14 cellular contexts compared by ENCODE assay signal in the genomic region with DNA sequence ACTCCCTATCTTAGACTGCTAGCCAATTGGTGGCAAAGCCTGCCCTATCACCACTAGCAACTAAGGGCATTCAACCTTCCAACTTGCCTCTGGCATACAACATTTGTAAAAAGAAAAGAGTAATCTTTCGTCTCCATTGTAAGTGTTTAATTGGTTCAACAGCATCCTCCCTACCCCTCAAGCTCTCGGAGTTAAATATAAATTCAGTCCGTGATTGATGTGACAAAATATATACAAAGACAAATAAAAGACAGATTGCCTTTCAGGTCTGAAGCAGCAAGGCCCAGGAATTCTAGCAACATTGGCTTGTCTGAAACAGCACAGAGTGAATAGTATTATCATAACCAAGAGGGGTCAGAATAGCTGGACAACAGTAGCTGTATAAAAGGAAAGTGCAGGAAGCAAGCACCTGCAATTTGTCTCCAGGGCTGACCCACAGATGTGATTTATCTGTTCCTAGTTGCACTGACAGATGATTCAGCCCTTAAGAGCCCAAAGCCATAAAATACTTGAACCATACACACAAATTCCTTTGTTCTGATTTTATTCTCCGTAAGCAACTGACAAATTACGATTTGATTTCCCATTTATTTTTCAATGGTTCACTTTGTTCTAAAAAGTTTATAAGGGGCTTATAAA. TPM values are rescaled to one million over a fixed set of nuclear protein-coding genes. Genes with fewer than 3 reads are reported as not detected.
DNase-seq lines count a peak whose midpoint lies in the region; ATAC-seq, FAIRE-seq and TF ChIP-seq lines count a peak whose summit lies in the region.
"Had no signal": no experiment of that assay in that cellular context is flagged by ENCODE, and none has a peak within 500 bp of the region (broad histone marks: within the 10 kb centered on the region; RNA-seq: fewer than 3 reads in every experiment).

No MANE protein-coding gene starts in this region.

- H3K4me1 ChIP-seq in SK-N-SH (ENCODE audit: control insufficient read depth in 1 of 2, insufficient read depth in 2 of 2, low read depth in 1 of 2, low read length in 1 of 2) (peaks cover 21 to 29% of the 10 kb centered on the region in 2 experiments; a peak in 3 of 4 replicates), gastrocnemius medialis (peaks cover 16 to 23% of the 10 kb centered on the region in 2 donors)

- H3K27me3 ChIP-seq in SK-N-SH (ENCODE audit: insufficient read depth) (no peaks in the 10 kb centered on the region), gastrocnemius medialis (no peaks in the 10 kb centered on the region)
- H3K27me3 ChIP-seq: gastroesophageal sphincter, spleen had no signal

- H3K79me2 ChIP-seq in SK-N-SH (ENCODE audit: insufficient read depth), result no peaks in the 10 kb centered on the region

- H3K9me3 ChIP-seq in SK-N-SH, result no peaks in the 10 kb centered on the region
- no peaks in the 10 kb centered on the region for H3K9me3 ChIP-seq in gastrocnemius medialis
- H3K9me3 ChIP-seq: gastroesophageal sphincter, spleen had no signal

- no peaks in the 10 kb centered on the region for H3K36me3 ChIP-seq in SK-N-SH (replicated peaks in 1 of 2; ENCODE audit: control insufficient read depth in 1 of 2, insufficient read depth in 2 of 2, low read length in 1 of 2)
- no peaks in the 10 kb centered on the region for H3K36me3 ChIP-seq in gastrocnemius medialis
- H3K36me3 ChIP-seq: gastroesophageal sphincter, spleen had no signal

- DNase-seq in H54 (ENCODE audit: insufficient read length, low spot score), result peak; percentile 75
- DNase-seq in SK-N-SH, result peak; percentile 38
- DNase-seq in foreskin fibroblast, result peak; percentile 90 to 91
- no peak for DNase-seq in gastrocnemius medialis
- no peak for DNase-seq in stimulated activated CD4-positive, alpha-beta T cell treated with anti-CD3 and anti-CD28 coated beads, Interleukin-4, amount 100 ng/mL, for 24 hours
- no peak for DNase-seq in HUDEP-2 (lab: John Stamatoyannopoulos, UW; ENCODE audit: unreplicated experiment in 76 of 76)
- DNase-seq: anterior cingulate cortex, midbrain, NCI-H774, spleen had no signal

- TF ChIP-seq CTCF in SK-N-SH (IDR thresholded peaks at IDR 0.05) (no peak), foreskin fibroblast (IDR thresholded peaks at IDR 0.05; ENCODE audit: low read depth, low read length) (no peak), gastrocnemius medialis (IDR thresholded peaks at IDR 0.05 in 4 of 5, conservative IDR thresholded peaks at IDR 0.05 in 1 of 5) (no peak)

- peak; percentile 73 to 98 for TF ChIP-seq EP300 in SK-N-SH (IDR thresholded peaks at IDR 0.05; ENCODE audit: borderline replicate concordance in 1 of 2, low read depth in 1 of 2, low read length in 1 of 2)

- CTCF ChIA-PET in SK-N-SH (lab: Yijun Ruan, JAX), result interaction anchor here (0.5 to 3.2 kb wide), 8 partner anchors 11 to 811 kb away, joined by 3 to 15 read pairs (median 5); no protein-coding TSS in a partner anchor

- no peak; the same call in 1 of the 2 replicates for TF ChIP-seq RAD21 in SK-N-SH (IDR thresholded peaks at IDR 0.05; ENCODE audit: low read length)

- H3F3A ChIP-seq in SK-N-SH (replicated peaks; ENCODE audit: insufficient read depth), result peaks cover 14% of the 10 kb centered on the region

- peak; percentile 96 for FAIRE-seq in H54 (lab: Jason Lieb, UNC)

- H3K4me3 ChIP-seq in SK-N-SH (ENCODE audit: low read depth in 2 of 2, low read length in 1 of 2) (no peak overlapping the region), foreskin fibroblast (ENCODE audit: low read depth in 1 of 2, low read length in 2 of 2) (no peak overlapping the region), gastrocnemius medialis (no peak overlapping the region)
- H3K4me3 ChIP-seq: gastroesophageal sphincter, spleen had no signal

- H3K9ac ChIP-seq in SK-N-SH, result peak overlapping the region; percentile 10; the same call in 1 of the 2 replicates

- 16% methylated on average over 5 of the region's 5 CpGs for WGBS in SK-N-SH (ENCODE audit: low lambda C conversion rate)

- in situ Hi-C loops in gastrocnemius medialis (cut with MboI; ENCODE audit: low sequenced_read_pairs in 4 of 4), result loop anchor here in 2 of 4 donors (5.0 to 10.0 kb wide), 2 partner anchors 54 to 56 kb away; no protein-coding TSS in a partner anchor

- H3K27ac ChIP-seq in SK-N-SH (ENCODE audit: low read depth in 2 of 2, low read length in 1 of 2) (peak overlapping the region; percentile 77 to 86; a peak in 3 of 4 replicates), gastrocnemius medialis (peak overlapping the region in 3 of 4 donors; percentile 31 to 78 (median 54))
- H3K27ac ChIP-seq: spleen had no signal

- no peaks in the 10 kb centered on the region for H4K20me1 ChIP-seq in SK-N-SH (ENCODE audit: insufficient read depth)

- TF ChIP-seq POLR2A in H54 (IDR thresholded peaks at IDR 0.05; ENCODE audit: low read depth, low read length) (no peak), gastrocnemius medialis (IDR thresholded peaks at IDR 0.05) (no peak)

- no peaks in the 10 kb centered on the region for H3K9me2 ChIP-seq in SK-N-SH

- peak overlapping the region; percentile 44; the same call in 1 of the 2 replicates for H2AFZ ChIP-seq in SK-N-SH (ENCODE audit: low read depth)

- peak; percentile 73 to 78 for ATAC-seq in gastrocnemius medialis
- no peak for ATAC-seq in activated CD4-positive, CD25-positive, alpha-beta regulatory T cell treated with anti-CD3 and anti-CD28 coated beads, Interleukin-2, amount 50 U/mL, for 24 hours
- no peak for ATAC-seq in GM19397 (IDR thresholded peaks at IDR 0.05; ENCODE audit: unreplicated experiment)
- ATAC-seq: gastroesophageal sphincter had no signal

- H3K4me2 ChIP-seq in SK-N-SH, result peak overlapping the region; percentile 19

- intact Hi-C loops in gastrocnemius medialis (cut with DNase I; ENCODE audit: low total_unique reads), result no loop called here

- POLR2A ChIA-PET in SK-N-SH (lab: Yijun Ruan, JAX), result interaction anchor here (0.7 kb wide), 1 partner anchor 47 kb away, joined by 3 read pairs; no protein-coding TSS in a partner anchor

TF ChIP-seq in SK-N-SH, 30 proteins besides CTCF, POLR2A, EP300 and RAD21 (continues in another document):
- TF ChIP-seq YY1 (IDR thresholded peaks at IDR 0.05; ENCODE audit: low read depth) (no peak; the same call in 1 of the 2 replicates), TAF1 (IDR thresholded peaks at IDR 0.05; ENCODE audit: borderline replicate concordance, low read depth, low read length) (0 out of 2 replicates have a peak, but pooled peaks have one; percentile 44), FOXJ3 (CRISPR knock-in tag; IDR thresholded peaks at IDR 0.05) (no peak), JUND (IDR thresholded peaks at IDR 0.05) (peak; percentile 100), RFX5 (IDR thresholded peaks at IDR 0.05; ENCODE audit: low read length) (no peak), EZH2phosphoT487 (IDR thresholded peaks at IDR 0.05; ENCODE audit: borderline replicate concordance, low read depth) (no peak), FOXM1 (IDR thresholded peaks at IDR 0.05; ENCODE audit: low read depth) (peak; percentile 91), SMC3 (IDR thresholded peaks at IDR 0.05; ENCODE audit: low read depth, low read length) (no peak; the same call in 1 of the 2 replicates), CHD2 (IDR thresholded peaks at IDR 0.05; ENCODE audit: low read length, partially characterized antibody) (peak; percentile 20), RXRA (IDR thresholded peaks at IDR 0.05; ENCODE audit: borderline replicate concordance, low read depth) (peak; percentile 96), MEF2A (IDR thresholded peaks at IDR 0.05; ENCODE audit: borderline replicate concordance, low read depth) (peak; percentile 87), SIN3A (IDR thresholded peaks at IDR 0.05; ENCODE audit: borderline replicate concordance, low read depth, low read length) (0 out of 2 replicates have a peak, but pooled peaks have one; percentile 79), MXI1 (IDR thresholded peaks at IDR 0.05; ENCODE audit: low read depth, low read length) (no peak), FOSL2 (IDR thresholded peaks at IDR 0.05; ENCODE audit: borderline replicate concordance, low read depth) (peak; percentile 97), TCF12 (IDR thresholded peaks at IDR 0.05) (peak; percentile 99), GABPA (IDR thresholded peaks at IDR 0.05; ENCODE audit: low read depth) (no peak), GATA2 (CRISPR knock-in tag; IDR thresholded peaks at IDR 0.05) (no peak), ELF1 (IDR thresholded peaks at IDR 0.05) (peak; percentile 53; the same call in 1 of the 2 replicates), NRF1 (IDR thresholded peaks at IDR 0.05; ENCODE audit: low read depth, low read length) (no peak), POLR2AphosphoS5 (IDR thresholded peaks at IDR 0.05; ENCODE audit: low read depth, low read length) (peak; percentile 92), RCOR1 (IDR thresholded peaks at IDR 0.05; ENCODE audit: low read length) (0 out of 2 replicates have a peak, but pooled peaks have one; percentile 61)
- TF ChIP-seq, protein P1, sequence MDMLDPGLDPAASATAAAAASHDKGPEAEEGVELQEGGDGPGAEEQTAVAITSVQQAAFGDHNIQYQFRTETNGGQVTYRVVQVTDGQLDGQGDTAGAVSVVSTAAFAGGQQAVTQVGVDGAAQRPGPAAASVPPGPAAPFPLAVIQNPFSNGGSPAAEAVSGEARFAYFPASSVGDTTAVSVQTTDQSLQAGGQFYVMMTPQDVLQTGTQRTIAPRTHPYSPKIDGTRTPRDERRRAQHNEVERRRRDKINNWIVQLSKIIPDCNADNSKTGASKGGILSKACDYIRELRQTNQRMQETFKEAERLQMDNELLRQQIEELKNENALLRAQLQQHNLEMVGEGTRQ (IDR thresholded peaks at IDR 0.05; ENCODE audit: borderline replicate concordance, low read depth, low read length), result no peak
- TF ChIP-seq, protein P2, sequence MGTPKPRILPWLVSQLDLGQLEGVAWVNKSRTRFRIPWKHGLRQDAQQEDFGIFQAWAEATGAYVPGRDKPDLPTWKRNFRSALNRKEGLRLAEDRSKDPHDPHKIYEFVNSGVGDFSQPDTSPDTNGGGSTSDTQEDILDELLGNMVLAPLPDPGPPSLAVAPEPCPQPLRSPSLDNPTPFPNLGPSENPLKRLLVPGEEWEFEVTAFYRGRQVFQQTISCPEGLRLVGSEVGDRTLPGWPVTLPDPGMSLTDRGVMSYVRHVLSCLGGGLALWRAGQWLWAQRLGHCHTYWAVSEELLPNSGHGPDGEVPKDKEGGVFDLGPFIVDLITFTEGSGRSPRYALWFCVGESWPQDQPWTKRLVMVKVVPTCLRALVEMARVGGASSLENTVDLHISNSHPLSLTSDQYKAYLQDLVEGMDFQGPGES (IDR thresholded peaks at IDR 0.05; ENCODE audit: low read depth, low read length), result no peak
- TF ChIP-seq, protein P3, sequence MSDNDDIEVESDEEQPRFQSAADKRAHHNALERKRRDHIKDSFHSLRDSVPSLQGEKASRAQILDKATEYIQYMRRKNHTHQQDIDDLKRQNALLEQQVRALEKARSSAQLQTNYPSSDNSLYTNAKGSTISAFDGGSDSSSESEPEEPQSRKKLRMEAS (IDR thresholded peaks at IDR 0.05; ENCODE audit: low read depth), result peak; percentile 80; the same call in 1 of the 2 replicates

RNA-seq across cellular contexts. Expression of a gene that starts 47.7 kb away (rescaled TPM):
- 41.7 and 72.8 TPM in 2 replicates for polyA plus RNA-seq in SK-N-SH (2012; rRNA removed)
- 63.4 and 79.5 TPM in 2 replicates for polyA plus RNA-seq in SK-N-SH (2012; cell fraction: cytosol; rRNA removed)
- 48.7 and 81.7 TPM in 2 replicates for polyA plus RNA-seq in SK-N-SH (2012; cell fraction: nucleus; rRNA removed)
- 100 to 1,000 TPM in 2 of 4 donors, 10 to 100 TPM in 2; 18.6 to 168 (median 98.5) TPM for total RNA-seq in gastrocnemius medialis
- total RNA-seq: gastroesophageal sphincter; T-helper 1 cell treated with Interleukin-12 subunit alpha and Interleukin-12 subunit beta and Interleukin-4 antibody, amounts not matched to agents 30 ng/mL and 1 ng/mL, for 36 hours had no signal

Comparison
In these comparisons a context has a peak if more than half of its experiments do, and no peak if none do; other contexts are left out.
1. DNase-seq: peak in H54 (single experiment), SK-N-SH (single experiment) and foreskin fibroblast (2 of 2); none in gastrocnemius medialis (0 of 2), stimulated activated CD4-positive, alpha-beta T cell treated with anti-CD3 and anti-CD28 coated beads, Interleukin-4, amount 100 ng/mL, for 24 hours (single experiment) and HUDEP-2 (0 of 76).
2. ATAC-seq: peak in gastrocnemius medialis (2 of 2); none in activated CD4-positive, CD25-positive, alpha-beta regulatory T cell treated with anti-CD3 and anti-CD28 coated beads, Interleukin-2, amount 50 U/mL, for 24 hours (0 of 2) and GM19397 (single experiment).